8 cellular contexts compared by ENCODE assay signal in the genomic region with DNA sequence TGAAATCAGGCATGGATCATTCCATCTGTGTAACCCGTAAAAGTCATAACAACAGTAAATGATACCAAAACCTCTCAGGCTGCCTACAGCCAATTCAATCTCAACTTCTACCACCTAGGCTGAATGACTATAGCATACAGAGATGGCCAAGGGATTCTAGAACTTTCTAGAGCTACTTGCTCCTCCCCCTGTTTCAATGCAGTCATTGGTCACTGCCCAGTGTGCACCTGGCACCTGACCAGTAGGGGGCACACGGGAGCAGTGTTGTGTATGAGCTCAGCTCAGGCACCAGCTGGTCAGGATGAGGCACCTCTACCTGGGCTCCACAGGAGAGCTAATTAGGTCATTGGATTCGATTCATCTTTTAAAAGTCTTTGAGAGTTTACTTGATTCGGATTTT.
DNase-seq lines count a peak whose midpoint lies in the region; ATAC-seq and TF ChIP-seq lines count a peak whose summit lies in the region.

No MANE protein-coding gene starts in this region.

- H3K27ac ChIP-seq in thyroid gland: peak overlapping the region in 1 of 3 donors; percentile 58

- H3K9me3 ChIP-seq in NT2/D1 (ENCODE audit: insufficient read depth, low read length): no peaks in the 10 kb centered on the region
- H3K9me3 ChIP-seq in thyroid gland: no peaks in the 10 kb centered on the region

- intact Hi-C loops in thyroid gland (cut with DNase I): no loop called here

- H3K36me3 Mint-ChIP-seq in activated naive CD4-positive, alpha-beta T cell treated with anti-CD3 and anti-CD28 coated beads, Interleukin-2, amount 10 ng/mL, durations not matched to agents 7 days and 5 days: no peaks in the 10 kb centered on the region

- no peaks in the 10 kb centered on the region for H3K27me3 ChIP-seq in GM06990 (replicated peaks; ENCODE audit: control insufficient read depth, insufficient read depth, low read length)
- no peaks in the 10 kb centered on the region for H3K27me3 ChIP-seq in NT2/D1 (ENCODE audit: insufficient read depth, insufficient read length)
- no peaks in the 10 kb centered on the region for H3K27me3 ChIP-seq in thyroid gland

- no peak overlapping the region for H3K9ac ChIP-seq in NT2/D1 (ENCODE audit: insufficient read length, low read depth)

- no peaks in the 10 kb centered on the region for H3K36me3 ChIP-seq in GM06990 (ENCODE audit: control insufficient read depth, insufficient read depth, low read length)
- H3K36me3 ChIP-seq in NT2/D1 (ENCODE audit: insufficient read depth, insufficient read length, low read length): no peaks in the 10 kb centered on the region
- H3K36me3 ChIP-seq in thyroid gland: no peaks in the 10 kb centered on the region

- H3K4me1 Mint-ChIP-seq in activated naive CD4-positive, alpha-beta T cell treated with anti-CD3 and anti-CD28 coated beads, Interleukin-2, amount 10 ng/mL, durations not matched to agents 7 days and 5 days: peaks cover 11% of the 10 kb centered on the region

- H3K27ac Mint-ChIP-seq in activated naive CD4-positive, alpha-beta T cell treated with anti-CD3 and anti-CD28 coated beads, Interleukin-2, amount 10 ng/mL, durations not matched to agents 7 days and 5 days: no peak overlapping the region

- H3K4me1 ChIP-seq in NT2/D1 (ENCODE audit: insufficient read depth, insufficient read length): no peaks in the 10 kb centered on the region
- H3K4me1 ChIP-seq in thyroid gland: peaks cover 37 to 54% of the 10 kb centered on the region in 2 donors

- peak; percentile 64 for ATAC-seq in HG02759 (IDR thresholded peaks at IDR 0.05; ENCODE audit: unreplicated experiment)
- ATAC-seq in left lobe of liver: peak; percentile 65

- WGBS in thyroid gland, 2 donors: 80 to 89% methylated on average over 4 of the region's 4 CpGs

- H3K27me3 Mint-ChIP-seq in activated naive CD4-positive, alpha-beta T cell treated with anti-CD3 and anti-CD28 coated beads, Interleukin-2, amount 10 ng/mL, durations not matched to agents 7 days and 5 days: peaks cover 13% of the 10 kb centered on the region

- no peak overlapping the region for H3K4me3 Mint-ChIP-seq in activated naive CD4-positive, alpha-beta T cell treated with anti-CD3 and anti-CD28 coated beads, Interleukin-2, amount 10 ng/mL, durations not matched to agents 7 days and 5 days

- TF ChIP-seq CTCF in GM06990 (IDR thresholded peaks at IDR 0.05; ENCODE audit: insufficient read depth, low read length, poor library complexity, severe bottlenecking): peak; percentile 82
- TF ChIP-seq CTCF in thyroid gland (IDR thresholded peaks at IDR 0.05): peak in 4 of 6 experiments; percentile 23 to 45 (median 38)

- H3K9me3 Mint-ChIP-seq in activated naive CD4-positive, alpha-beta T cell treated with anti-CD3 and anti-CD28 coated beads, Interleukin-2, amount 10 ng/mL, durations not matched to agents 7 days and 5 days: no peaks in the 10 kb centered on the region

- TF ChIP-seq POLR2A in thyroid gland (IDR thresholded peaks at IDR 0.05): no peak

- peak; percentile 12 for DNase-seq in A172 (ENCODE audit: low spot score)
- DNase-seq in GM06990 (ENCODE audit: extremely low read depth, insufficient read length): peak; percentile 27
- DNase-seq in NT2/D1 (ENCODE audit: low read depth, low spot score): peak; percentile 30
- peak; percentile 52 for DNase-seq in activated naive CD4-positive, alpha-beta T cell treated with anti-CD3 and anti-CD28 coated beads, Interleukin-2, amount 10 ng/mL, durations not matched to agents 7 days and 5 days
- no peak for DNase-seq in left lobe of liver (ENCODE audit: low spot score)
- peak in 1 of 2 donors; percentile 41 for DNase-seq in thyroid gland
- DNase-seq in SHP77 (lab: John Stamatoyannopoulos, UW): no peak

- CTCF ChIA-PET in activated naive CD4-positive, alpha-beta T cell treated with anti-CD3 and anti-CD28 coated beads, Interleukin-2, amount 10 ng/mL, durations not matched to agents 7 days and 5 days (lab: Charles Lee): interaction anchor here (0.7 to 2.0 kb wide), 10 partner anchors 10 to 130 kb away, joined by 3 to 12 read pairs (median 4); no protein-coding TSS in a partner anchor

- H3K4me3 ChIP-seq in GM06990 (replicated peaks; ENCODE audit: low read depth, low read length): no peak overlapping the region
- no peak overlapping the region for H3K4me3 ChIP-seq in NT2/D1 (ENCODE audit: insufficient read length, low read depth)
- no peak overlapping the region for H3K4me3 ChIP-seq in thyroid gland (replicated peaks in 1 of 3)

Comparison
In these comparisons a context has a peak if more than half of its experiments do, and no peak if none do; other contexts are left out.
1. DNase-seq: peak in A172 (single experiment), GM06990 (single experiment), NT2/D1 (single experiment) and activated naive CD4-positive, alpha-beta T cell treated with anti-CD3 and anti-CD28 coated beads, Interleukin-2, amount 10 ng/mL, durations not matched to agents 7 days and 5 days (single experiment); none in left lobe of liver (single experiment) and SHP77 (0 of 2).